9 cellular contexts compared by ENCODE assay signal in the genomic region with DNA sequence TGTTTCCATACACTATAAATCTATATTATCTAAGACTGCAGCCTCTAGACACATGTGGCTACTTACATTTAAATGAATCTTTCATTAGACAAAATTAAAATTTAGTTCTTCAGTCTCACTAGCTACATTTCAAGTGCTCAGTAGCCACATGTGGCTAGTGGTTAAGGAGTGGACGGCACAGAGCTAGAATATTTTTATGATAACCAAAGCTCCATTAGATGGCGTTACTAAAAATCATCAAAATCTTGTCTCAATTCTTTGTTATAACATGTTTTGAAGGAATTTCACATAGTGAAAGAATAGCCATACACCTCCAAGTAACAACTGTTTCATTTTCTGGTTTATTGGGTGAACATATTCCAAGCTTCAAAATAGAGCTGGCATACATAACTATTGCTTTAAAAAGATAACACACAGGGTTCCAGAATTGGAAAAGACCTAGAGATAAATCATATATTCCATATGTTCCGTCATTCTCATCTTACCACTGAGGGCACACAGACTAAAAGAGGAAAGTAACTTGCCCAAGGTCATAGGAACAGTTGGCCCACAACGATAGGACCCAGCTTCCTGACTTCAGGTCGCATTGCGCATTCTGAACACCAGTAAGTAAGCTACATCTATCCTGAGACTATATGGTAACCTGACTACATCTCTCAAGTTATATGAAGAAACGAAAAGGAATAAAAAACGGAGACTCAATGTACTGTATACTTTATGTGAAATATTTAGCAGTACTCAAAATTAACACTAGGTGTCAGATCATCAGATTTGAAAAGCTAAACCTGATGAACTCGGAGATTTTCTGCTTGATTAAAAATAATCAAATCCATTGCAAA.
DNase-seq lines count a peak whose midpoint lies in the region; ATAC-seq and TF ChIP-seq lines count a peak whose summit lies in the region.
"Had no signal": no experiment of that assay in that cellular context is flagged by ENCODE, and none has a peak within 500 bp of the region (broad histone marks: within the 10 kb centered on the region; RNA-seq: fewer than 3 reads in every experiment).

No MANE protein-coding gene starts in this region.

- H3K36me3 Mint-ChIP-seq in activated B cell treated with CpG ODN at 0.5 μM for 24 hours (ENCODE audit: low read depth), result no peaks in the 10 kb centered on the region

- peak overlapping the region; percentile 0; the same call in 1 of the 2 replicates for H3K9ac ChIP-seq in MM.1S (ENCODE audit: low read length)

- peak overlapping the region; percentile 40 for H2AFZ ChIP-seq in MM.1S (ENCODE audit: low read length)

- no peaks in the 10 kb centered on the region for H3K36me3 ChIP-seq in MM.1S (replicated peaks; ENCODE audit: insufficient read depth, low read length)
- H3K36me3 ChIP-seq in kidney epithelial cell (ENCODE audit: control insufficient read depth, insufficient read depth, low read length), result no peaks in the 10 kb centered on the region
- no peaks in the 10 kb centered on the region for H3K36me3 ChIP-seq in uterus

- peaks cover 22% of the 10 kb centered on the region for H3K4me1 ChIP-seq in MM.1S (ENCODE audit: low read length)
- H3K4me1 ChIP-seq in uterus, result no peaks in the 10 kb centered on the region

- POLR2A ChIA-PET in activated B cell treated with CpG ODN at 0.5 μM for 24 hours (lab: Charles Lee), result interaction anchor here (1.0 kb wide), 2 partner anchors 195 to 381 kb away, joined by 3 to 4 read pairs; a partner anchor contains a TSS

- CTCF ChIA-PET in activated B cell treated with CpG ODN at 0.5 μM for 24 hours (lab: Charles Lee), result interaction anchor here (0.7 to 4.9 kb wide), 44 partner anchors 9 to 458 kb away, joined by 3 to 79 read pairs (median 5); a partner anchor contains a TSS

- H3F3A ChIP-seq in MM.1S (ENCODE audit: insufficient read depth, low read length), result peaks cover 12% of the 10 kb centered on the region

- H3K4me3 ChIP-seq in MM.1S (ENCODE audit: low read length), result peak overlapping the region; percentile 35
- H3K4me3 ChIP-seq in kidney epithelial cell (ENCODE audit: low read depth, low read length), result no peak overlapping the region
- H3K4me3 ChIP-seq in uterus, result no peak overlapping the region
- H3K4me3 ChIP-seq: skin epidermis had no signal

- intact Hi-C loops in activated B cell treated with CpG ODN at 0.5 μM for 24 hours (cut with micrococcal nuclease), result loop anchor here (1.0 to 10.0 kb wide), 5 partner anchors 39 to 533 kb away; no protein-coding TSS in a partner anchor
- intact Hi-C loops in uterus (cut with DNase I; ENCODE audit: low total_unique reads), result loop anchor here (10.0 kb wide), 2 partner anchors 213 to 417 kb away; no protein-coding TSS in a partner anchor

- TF ChIP-seq CTCF in GM12872 (IDR thresholded peaks at IDR 0.05; ENCODE audit: insufficient read depth, low read depth, low read length) (peak; percentile 51; the same call in 2 of the 3 replicates), MM.1S (IDR thresholded peaks at IDR 0.05; ENCODE audit: low read length) (peak; percentile 78), activated B cell treated with CpG ODN at 0.5 μM for 24 hours (IDR thresholded peaks at IDR 0.05) (no peak), kidney epithelial cell (IDR thresholded peaks at IDR 0.05; ENCODE audit: insufficient read depth, low read length, poor library complexity, severe bottlenecking) (peak; percentile 34), uterus (IDR thresholded peaks at IDR 0.05) (peak; percentile 47 to 59 (median 56))

- no peaks in the 10 kb centered on the region for H3K79me2 ChIP-seq in MM.1S (ENCODE audit: low read length)

- no peaks in the 10 kb centered on the region for H3K9me3 Mint-ChIP-seq in activated B cell treated with CpG ODN at 0.5 μM for 24 hours
- H3K9me3 Mint-ChIP-seq: T-helper 1 cell treated with Interleukin-12 subunit alpha and Interleukin-12 subunit beta and Interleukin-4 antibody, amounts not matched to agents 30 μg/mL and 1 μg/mL, for 36 hours had no signal

- no peaks in the 10 kb centered on the region for H3K9me2 ChIP-seq in MM.1S (replicated peaks; ENCODE audit: insufficient read depth, low read length)

- peak overlapping the region; percentile 55 for H3K4me2 ChIP-seq in MM.1S (ENCODE audit: low read depth, low read length)

- H3K27ac ChIP-seq in MM.1S (ENCODE audit: low read length), result no peak overlapping the region
- peak overlapping the region in 1 of 2 donors; percentile 4 for H3K27ac ChIP-seq in uterus
- H3K27ac ChIP-seq: skin epidermis had no signal

- ATAC-seq in activated B cell treated with CpG ODN at 0.5 μM for 24 hours (ENCODE audit: low read depth), result peak; percentile 58
- no peak for ATAC-seq in HG03108 (IDR thresholded peaks at IDR 0.05; ENCODE audit: unreplicated experiment)

- no peak overlapping the region for H3K4me3 Mint-ChIP-seq in activated B cell treated with CpG ODN at 0.5 μM for 24 hours
- H3K4me3 Mint-ChIP-seq: T-helper 1 cell treated with Interleukin-12 subunit alpha and Interleukin-12 subunit beta and Interleukin-4 antibody, amounts not matched to agents 30 μg/mL and 1 μg/mL, for 36 hours had no signal

- no peak overlapping the region for H3K27ac Mint-ChIP-seq in activated B cell treated with CpG ODN at 0.5 μM for 24 hours
- H3K27ac Mint-ChIP-seq: T-helper 1 cell treated with Interleukin-12 subunit alpha and Interleukin-12 subunit beta and Interleukin-4 antibody, amounts not matched to agents 30 μg/mL and 1 μg/mL, for 36 hours had no signal

- peaks cover 20% of the 10 kb centered on the region for H3K4me1 Mint-ChIP-seq in activated B cell treated with CpG ODN at 0.5 μM for 24 hours

- DNase-seq in MM.1S, result peak; percentile 60
- no peak for DNase-seq in activated B cell treated with CpG ODN at 0.5 μM for 24 hours
- no peak for DNase-seq in kidney epithelial cell (ENCODE audit: low read depth)
- no peak for DNase-seq in uterus
- no peak for DNase-seq in mucosa of gallbladder (ENCODE audit: low spot score)

- no peaks in the 10 kb centered on the region for H4K20me1 ChIP-seq in MM.1S (ENCODE audit: insufficient read depth, low read length)

- peaks cover 13% of the 10 kb centered on the region for H3K27me3 Mint-ChIP-seq in activated B cell treated with CpG ODN at 0.5 μM for 24 hours

- no peaks in the 10 kb centered on the region for H3K27me3 ChIP-seq in MM.1S (replicated peaks; ENCODE audit: insufficient read depth, low read length)
- H3K27me3 ChIP-seq in kidney epithelial cell (ENCODE audit: control insufficient read depth, insufficient read depth, low read length), result no peaks in the 10 kb centered on the region
- H3K27me3 ChIP-seq in uterus, result no peaks in the 10 kb centered on the region

- no peaks in the 10 kb centered on the region for H3K9me3 ChIP-seq in MM.1S (replicated peaks; ENCODE audit: insufficient read depth, low read length)
- H3K9me3 ChIP-seq in uterus, result no peaks in the 10 kb centered on the region

- TF ChIP-seq POLR2A in uterus (IDR thresholded peaks at IDR 0.05), result no peak
